ENCODE assay signal across 19 cellular contexts in the genomic region with DNA sequence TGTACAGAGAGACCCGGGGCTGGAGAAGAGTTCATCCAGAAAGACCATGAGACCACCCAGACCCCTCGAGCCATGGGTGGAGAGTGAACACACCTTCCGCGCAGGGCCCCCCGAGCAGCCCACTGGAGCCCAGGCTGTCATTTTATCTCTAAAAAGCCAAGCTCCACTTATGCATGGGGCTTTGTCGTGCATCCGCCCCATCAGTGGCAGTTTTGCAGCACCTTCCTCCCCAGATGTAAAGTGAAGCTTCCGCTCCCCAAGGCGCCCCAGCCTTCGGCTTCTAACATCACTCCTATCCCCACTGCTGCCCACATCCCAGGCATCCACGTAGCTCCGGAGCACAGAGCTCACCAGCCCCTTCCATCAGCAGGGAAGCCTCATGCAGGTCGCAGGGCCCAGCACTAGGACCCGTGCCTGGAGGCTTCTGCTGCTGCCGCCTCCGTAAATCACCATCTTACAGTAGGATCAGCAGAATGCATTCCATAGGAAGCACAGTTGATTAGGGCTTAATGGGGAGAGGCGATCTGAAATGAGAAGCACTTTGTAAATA.
"Had no signal": no experiment of that assay in that cellular context is flagged by ENCODE, and none has a peak within 500 bp of the region (broad histone marks: within the 10 kb centered on the region; RNA-seq: fewer than 3 reads in every experiment).

No MANE protein-coding gene starts in this region.

- ATAC-seq: effector memory CD8-positive, alpha-beta T cell; gastroesophageal sphincter; left lobe of liver; lower lobe of right lung; natural killer cell had no signal

- H3K27me3 Mint-ChIP-seq: dendritic cell treated with granulocyte-macrophage colony-stimulating factor and Interleukin-4, amounts not matched to agents 40 ng/mL and 50 ng/mL, for 4 days; memory B cell had no signal

- H3K4me3 ChIP-seq: esophagus squamous epithelium, gastroesophageal sphincter, lower lobe of right lung, smooth muscle cell, stomach had no signal

- H3K9me3 Mint-ChIP-seq: central memory CD8-positive, alpha-beta T cell; dendritic cell treated with granulocyte-macrophage colony-stimulating factor and Interleukin-4, amounts not matched to agents 40 ng/mL and 50 ng/mL, for 4 days; effector memory CD8-positive, alpha-beta T cell; memory B cell; mesothelial cell of epicardium; natural killer cell; type B pancreatic cell had no signal

- H3K27ac ChIP-seq: esophagus squamous epithelium, gastroesophageal sphincter, lower lobe of right lung, stomach had no signal

- DNase-seq: effector memory CD8-positive, alpha-beta T cell; esophagus squamous epithelium; foreskin fibroblast; glutamatergic neuron; islet precursor cell; lower lobe of right lung; natural killer cell; stimulated activated CD4-positive, alpha-beta T cell treated with anti-CD3 and anti-CD28 coated beads, Interleukin-4, amount 100 ng/mL, for 24 hours; stimulated activated naive CD4-positive, alpha-beta T cell; stomach; substantia nigra had no signal

- H3K9me3 ChIP-seq: esophagus squamous epithelium, gastroesophageal sphincter, lower lobe of right lung, stomach had no signal

- H3K27ac Mint-ChIP-seq: dendritic cell treated with granulocyte-macrophage colony-stimulating factor and Interleukin-4, amounts not matched to agents 40 ng/mL and 50 ng/mL, for 4 days; effector memory CD8-positive, alpha-beta T cell; memory B cell; mesothelial cell of epicardium; natural killer cell; type B pancreatic cell had no signal

- H3K4me2 ChIP-seq: smooth muscle cell had no signal

- H3K4me1 ChIP-seq: esophagus squamous epithelium, gastroesophageal sphincter, lower lobe of right lung, stomach had no signal

- H3K36me3 Mint-ChIP-seq: memory B cell, mesothelial cell of epicardium, natural killer cell, type B pancreatic cell had no signal

- H3K4me1 Mint-ChIP-seq: central memory CD8-positive, alpha-beta T cell; memory B cell; mesothelial cell of epicardium; natural killer cell had no signal

- H3K4me3 Mint-ChIP-seq: central memory CD8-positive, alpha-beta T cell; dendritic cell treated with granulocyte-macrophage colony-stimulating factor and Interleukin-4, amounts not matched to agents 40 ng/mL and 50 ng/mL, for 4 days; effector memory CD8-positive, alpha-beta T cell; memory B cell; mesothelial cell of epicardium; natural killer cell; type B pancreatic cell had no signal

- H3K36me3 ChIP-seq: esophagus squamous epithelium, gastroesophageal sphincter, lower lobe of right lung, stomach had no signal
